9 cellular contexts compared by ENCODE assay signal in genomic region chr19:3699741-3700241, GRCh38. TPM values are rescaled to one million over a fixed set of nuclear protein-coding genes. Genes with fewer than 3 reads are reported as not detected.
A peak's percentile ranks its signal among the peaks of the same experiment; 100 is the strongest.
DNase-seq lines count a peak whose midpoint lies in the region; ATAC-seq and TF ChIP-seq lines count a peak whose summit lies in the region.
"Had no signal": no experiment of that assay in that cellular context is flagged by ENCODE, and none has a peak within 500 bp of the region (broad histone marks: within the 10 kb centered on the region; RNA-seq: fewer than 3 reads in every experiment).

No MANE protein-coding gene starts in this region.

- no peak for TF ChIP-seq CTCF in DND-41 (IDR thresholded peaks at IDR 0.05; ENCODE audit: borderline replicate concordance, extremely low read depth, low read length, poor library complexity, severe bottlenecking)
- TF ChIP-seq CTCF in HFFc6 (IDR thresholded peaks at IDR 0.05): no peak
- no peak for TF ChIP-seq CTCF in SU-DHL-6 (IDR thresholded peaks at IDR 0.05; ENCODE audit: insufficient read depth, low read length, poor library complexity, severe bottlenecking)
- TF ChIP-seq CTCF in fibroblast of the aortic adventitia (IDR thresholded peaks at IDR 0.05; ENCODE audit: insufficient read depth, low read length): no peak

- peaks cover 27% of the 10 kb centered on the region for H3K4me1 ChIP-seq in DND-41 (ENCODE audit: insufficient read depth, low read length)

- peak overlapping the region; percentile 73 for H2AFZ ChIP-seq in DND-41 (ENCODE audit: low read depth, low read length)
- no peak overlapping the region for H2AFZ ChIP-seq in SU-DHL-6 (ENCODE audit: low read depth, low read length, severe bottlenecking)

- H3K79me2 ChIP-seq in DND-41 (ENCODE audit: insufficient read depth, low read length): peaks cover 53% of the 10 kb centered on the region
- no peaks in the 10 kb centered on the region for H3K79me2 ChIP-seq in SU-DHL-6 (ENCODE audit: insufficient read depth, low read length)

- no peaks in the 10 kb centered on the region for H3K36me3 Mint-ChIP-seq in HFFc6 (ENCODE audit: low read depth)

- H3K9me3 Mint-ChIP-seq in HFFc6: no peaks in the 10 kb centered on the region

- H3K4me3 ChIP-seq in DND-41 (ENCODE audit: low read depth in 1 of 2, low read length in 2 of 2) (peak overlapping the region; percentile 83 to 96), SU-DHL-6 (ENCODE audit: insufficient read depth, low read length, poor library complexity, severe bottlenecking) (peak overlapping the region; percentile 63), fibroblast of the aortic adventitia (ENCODE audit: low read depth, low read length) (peak overlapping the region; percentile 85), skeletal muscle cell (ENCODE audit: low read depth, low read length) (peak overlapping the region; percentile 86)

- H3K36me3 ChIP-seq in DND-41 (ENCODE audit: insufficient read depth, low read length) (peaks cover 5% of the 10 kb centered on the region; the same call in 1 of the 2 replicates), SU-DHL-6 (ENCODE audit: low read length) (no peaks in the 10 kb centered on the region)

- H3K9me3 ChIP-seq in DND-41 (ENCODE audit: insufficient read depth, low read length, severe bottlenecking) (no peaks in the 10 kb centered on the region), SU-DHL-6 (ENCODE audit: insufficient read depth, low read length) (no peaks in the 10 kb centered on the region)

- H3K9me2 ChIP-seq in SU-DHL-6 (replicated peaks; ENCODE audit: insufficient read depth, low read length): no peaks in the 10 kb centered on the region

- no peaks in the 10 kb centered on the region for H3K27me3 ChIP-seq in DND-41 (ENCODE audit: insufficient read depth, low read length, poor library complexity)
- H3K27me3 ChIP-seq in SU-DHL-6 (ENCODE audit: low read length): no peaks in the 10 kb centered on the region

- peak overlapping the region; percentile 89 for H3K27ac Mint-ChIP-seq in HFFc6

- H4K20me1 ChIP-seq in DND-41 (ENCODE audit: insufficient read depth, low read length) (peaks cover 45% of the 10 kb centered on the region), SU-DHL-6 (ENCODE audit: low read depth, low read length) (no peaks in the 10 kb centered on the region)

- peaks cover 1% of the 10 kb centered on the region; the same call in 1 of the 2 replicates for H3K27me3 Mint-ChIP-seq in HFFc6 (ENCODE audit: insufficient read depth)

- no peaks in the 10 kb centered on the region for H3F3A ChIP-seq in SU-DHL-6 (ENCODE audit: insufficient read depth)

- H3K4me1 Mint-ChIP-seq in HFFc6 (ENCODE audit: low read depth): peaks cover 12% of the 10 kb centered on the region

- peak overlapping the region; percentile 86 for H3K9ac ChIP-seq in DND-41 (ENCODE audit: low read depth, low read length)
- peak overlapping the region; percentile 66 for H3K9ac ChIP-seq in SU-DHL-6 (ENCODE audit: low read length)

- H3K4me2 ChIP-seq in DND-41 (ENCODE audit: insufficient read depth, low read length): peak overlapping the region; percentile 99
- H3K4me2 ChIP-seq in SU-DHL-6 (ENCODE audit: low read depth, low read length, poor library complexity, severe bottlenecking): peak overlapping the region; percentile 88

- DNase-seq in DND-41 (peak; percentile 17), HFFc6 (no peak), fibroblast of the aortic adventitia (ENCODE audit: low read depth) (no peak), skeletal muscle cell (ENCODE audit: low read depth) (no peak), NCI-H2107 (lab: John Stamatoyannopoulos, UW) (no peak)
- no peak for DNase-seq in effector CD8-positive, alpha-beta T cell (lab: John Stamatoyannopoulos, UW)

- peak overlapping the region; percentile 98 for H3K4me3 Mint-ChIP-seq in HFFc6

- H3K27ac ChIP-seq in DND-41 (ENCODE audit: low read length) (peak overlapping the region; percentile 76), SU-DHL-6 (ENCODE audit: low read depth, low read length) (no peak overlapping the region)

- ATAC-seq in DND-41 (ENCODE audit: insufficient read depth, low read depth) (peak; percentile 28), GM18858 (IDR thresholded peaks at IDR 0.05; ENCODE audit: unreplicated experiment) (no peak)

RNA-seq across cellular contexts. Expression of gene PIP5K1C, which starts 0.5 kb away (rescaled TPM):
- total RNA-seq in HFFc6 (2021; fragmentation: NEBNext Ultra II Directional; extraction: Animal tissue kit (Norgen Biotek cat#: 25700)): 10 to 100 TPM; 73.8 to 95.6 (median 78.7) TPM
- total RNA-seq in fibroblast of the aortic adventitia (ENCODE audit: low replicate concordance): 12.8 and 32.2 TPM in 2 replicates

RNA-seq across cellular contexts. Expression of gene TJP3, which starts 8.4 kb away (rescaled TPM):
- total RNA-seq in HFFc6 (2021; fragmentation: NEBNext Ultra II Directional; extraction: Animal tissue kit (Norgen Biotek cat#: 25700)): not detected
- not detected in 2 replicates for total RNA-seq in fibroblast of the aortic adventitia (ENCODE audit: low replicate concordance)
- total RNA-seq: HT1080 had no signal
